8 cellular contexts compared by ENCODE assay signal in the genomic region with DNA sequence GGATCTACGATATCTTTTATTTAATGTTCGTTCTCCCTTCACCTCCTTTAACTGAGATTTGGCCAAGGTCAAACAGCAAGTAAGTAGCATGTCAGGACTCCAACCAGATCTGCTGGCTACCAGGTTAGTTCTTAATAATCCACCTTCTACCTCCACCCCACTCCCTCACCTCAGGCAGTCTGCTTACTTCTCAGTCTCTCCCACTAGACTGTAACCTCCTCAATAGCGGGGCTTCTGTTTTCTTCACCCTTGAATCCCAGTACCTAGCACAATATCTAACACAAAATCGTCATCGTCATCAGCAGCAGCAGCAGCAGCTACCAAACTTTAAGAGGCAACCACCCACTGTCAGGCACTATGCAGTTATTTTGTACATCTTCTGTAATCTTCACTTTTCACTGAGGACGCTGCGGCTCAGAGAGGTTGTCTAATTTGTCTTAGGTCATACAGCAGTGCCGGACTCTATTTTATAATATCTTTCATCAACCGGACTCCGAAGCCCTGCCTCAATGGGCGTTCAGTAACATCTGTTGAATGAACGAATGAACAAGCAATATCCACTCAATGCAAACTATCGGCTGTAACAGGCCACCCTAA. TPM values are rescaled to one million over a fixed set of nuclear protein-coding genes. Genes with fewer than 3 reads are reported as not detected.
DNase-seq lines count a peak whose midpoint lies in the region; ATAC-seq and TF ChIP-seq lines count a peak whose summit lies in the region.

No MANE protein-coding gene starts in this region.

- H3K4me3 ChIP-seq in AG04449 (ENCODE audit: low read depth, low read length) (peak overlapping the region; percentile 72), breast epithelium (peak overlapping the region; percentile 95), mucosa of rectum (ENCODE audit: low read length in 2 of 2) (peak overlapping the region; percentile 90 to 97)

- CTCF ChIA-PET in AG04449 (lab: Yijun Ruan, JAX): interaction anchor here (1.5 kb wide), 1 partner anchor 249 kb away, joined by 6 read pairs; no protein-coding TSS in a partner anchor

- H3K36me3 ChIP-seq in breast epithelium (no peaks in the 10 kb centered on the region), mucosa of rectum (ENCODE audit: control insufficient read depth in 2 of 2, insufficient read depth in 2 of 2, low read length in 2 of 2) (no peaks in the 10 kb centered on the region)

- TF ChIP-seq EP300 in Ishikawa (IDR thresholded peaks at IDR 0.05; ENCODE audit: borderline replicate concordance): no peak

- intact Hi-C loops in breast epithelium (cut with DNase I; ENCODE audit: low total_unique reads): no loop called here

- no peak for ATAC-seq in HG02610 (IDR thresholded peaks at IDR 0.05; ENCODE audit: unreplicated experiment)

- H3K9ac ChIP-seq in mucosa of rectum (ENCODE audit: low read depth in 1 of 2, low read length in 2 of 2): peak overlapping the region; percentile 82 to 87

- POLR2A ChIA-PET in AG04449 (lab: Yijun Ruan, JAX): interaction anchor here (0.7 kb wide), 1 partner anchor 64 kb away, joined by 3 read pairs; no protein-coding TSS in a partner anchor

- DNase-seq in AG04449 (ENCODE audit: low read depth, low spot score) (no peak), breast epithelium (ENCODE audit: low spot score in 2 of 2) (no peak), NCI-H1048 (lab: John Stamatoyannopoulos, UW) (no peak), epidermal melanocyte (ENCODE audit: insufficient read length, low spot score) (no peak), cerebellum (ENCODE audit: low spot score) (no peak)

- H3K4me1 ChIP-seq in breast epithelium (no peaks in the 10 kb centered on the region), mucosa of rectum (ENCODE audit: control insufficient read depth in 2 of 2, insufficient read depth in 2 of 2, low read length in 2 of 2) (peaks cover 4 to 33% of the 10 kb centered on the region in 2 donors)

- TF ChIP-seq CTCF in AG04449 (IDR thresholded peaks at IDR 0.05; ENCODE audit: insufficient read depth, low read length, missing control alignments) (no peak), breast epithelium (IDR thresholded peaks at IDR 0.05) (no peak)

- TF ChIP-seq RAD21 in Ishikawa (IDR thresholded peaks at IDR 0.05; ENCODE audit: low read depth): no peak

- peak overlapping the region; percentile 72 to 92 for H3K27ac ChIP-seq in breast epithelium
- H3K27ac ChIP-seq in mucosa of rectum (ENCODE audit: low read depth in 2 of 2, low read length in 2 of 2): peak overlapping the region; percentile 91 to 96

- no peak for TF ChIP-seq POLR2A in breast epithelium (IDR thresholded peaks at IDR 0.05)

- H3K27me3 ChIP-seq in breast epithelium (no peaks in the 10 kb centered on the region), mucosa of rectum (ENCODE audit: control insufficient read depth in 2 of 2, insufficient read depth in 2 of 2, low read length in 2 of 2) (no peaks in the 10 kb centered on the region)

- H3K9me3 ChIP-seq in breast epithelium: no peaks in the 10 kb centered on the region
- H3K9me3 ChIP-seq in mucosa of rectum (ENCODE audit: control insufficient read depth in 2 of 2, low read length in 2 of 2): no peaks in the 10 kb centered on the region

TF ChIP-seq in Ishikawa, 13 proteins besides CTCF, POLR2A, EP300 and RAD21:
- TF ChIP-seq MAX (IDR thresholded peaks at IDR 0.05) (no peak), YY1 (IDR thresholded peaks at IDR 0.05; ENCODE audit: low read depth) (no peak), TAF1 (IDR thresholded peaks at IDR 0.05; ENCODE audit: low read depth) (0 out of 2 replicates have a peak, but pooled peaks have one; percentile 12)
TF ChIP-seq in Ishikawa: peak in this region for 1.

RNA-seq across cellular contexts. Expression of gene MAGI3, which starts 0.9 kb away (rescaled TPM):
- total RNA-seq in breast epithelium: 10 to 100 TPM; 14.9 to 66.9 (median 33.4) TPM
- total RNA-seq in cerebellum: 22.2 TPM
